Comparison of ENCODE assay signal across 24 cellular contexts in genomic region chr6:151870375-151870774, GRCh38.
"Had no signal": no experiment of that assay in that cellular context is flagged by ENCODE, and none has a peak within 500 bp of the region (broad histone marks: within the 10 kb centered on the region; RNA-seq: fewer than 3 reads in every experiment).

No MANE protein-coding gene starts in this region.

- H3K4me3 Mint-ChIP-seq: activated CD4-positive, alpha-beta T cell treated with anti-CD3 and anti-CD28 coated beads, Interleukin-2, amount 10 ng/mL, durations not matched to agents 24 days and 14 days; activated naive CD4-positive, alpha-beta T cell treated with anti-CD3 and anti-CD28 coated beads, Interleukin-2, amount 10 ng/mL, durations not matched to agents 7 days and 5 days; activated naive CD8-positive, alpha-beta T cell; activated naive CD8-positive, alpha-beta T cell treated with anti-CD3 and anti-CD28 coated beads, Interleukin-2, amount 50 U/mL, for 24 hours; activated T-cell treated with anti-CD3 and anti-CD28 coated beads, Interleukin-2, amount 50 U/mL, for 4 hours; activated T-helper 1 cell treated with anti-CD3 and anti-CD28 coated beads, Interleukin-12 subunit alpha, Interleukin-12 subunit beta, Interleukin-2, Interleukin-4 antibody, amounts not matched to agents 30 ng/mL and 10 ng/mL and 1 ng/mL, durations not matched to agents 14 hours and 24 hours and 36 hours; central memory CD8-positive, alpha-beta T cell had no signal

- H3K9me3 ChIP-seq: SJCRH30 had no signal

- H3K27me3 ChIP-seq: cardiac muscle cell, SJCRH30 had no signal

- ATAC-seq: activated naive CD8-positive, alpha-beta T cell treated with anti-CD3 and anti-CD28 coated beads, Interleukin-2, amount 50 U/mL, for 24 hours; activated T-cell treated with anti-CD3 and anti-CD28 coated beads, Interleukin-2, amount 50 U/mL, for 4 hours; Panc1 had no signal

- H3K4me3 ChIP-seq: cardiac muscle cell, SJCRH30, SK-N-MC had no signal

- H3K36me3 ChIP-seq: cardiac muscle cell, SJCRH30 had no signal

- H3K36me3 Mint-ChIP-seq: activated naive CD4-positive, alpha-beta T cell treated with anti-CD3 and anti-CD28 coated beads, Interleukin-2, amount 10 ng/mL, durations not matched to agents 7 days and 5 days; activated naive CD8-positive, alpha-beta T cell had no signal

- H3K27ac Mint-ChIP-seq: activated CD4-positive, alpha-beta T cell treated with anti-CD3 and anti-CD28 coated beads, Interleukin-2, amount 10 ng/mL, durations not matched to agents 24 days and 14 days; activated naive CD4-positive, alpha-beta T cell treated with anti-CD3 and anti-CD28 coated beads, Interleukin-2, amount 10 ng/mL, durations not matched to agents 7 days and 5 days; activated naive CD8-positive, alpha-beta T cell; activated naive CD8-positive, alpha-beta T cell treated with anti-CD3 and anti-CD28 coated beads, Interleukin-2, amount 50 U/mL, for 24 hours; activated T-helper 1 cell treated with anti-CD3 and anti-CD28 coated beads, Interleukin-12 subunit alpha, Interleukin-12 subunit beta, Interleukin-2, Interleukin-4 antibody, amounts not matched to agents 30 ng/mL and 10 ng/mL and 1 ng/mL, durations not matched to agents 14 hours and 24 hours and 36 hours had no signal

- H3K27me3 Mint-ChIP-seq: activated CD4-positive, alpha-beta T cell treated with anti-CD3 and anti-CD28 coated beads, Interleukin-2, amount 10 ng/mL, durations not matched to agents 24 days and 14 days; activated naive CD4-positive, alpha-beta T cell treated with anti-CD3 and anti-CD28 coated beads, Interleukin-2, amount 10 ng/mL, durations not matched to agents 7 days and 5 days; activated naive CD8-positive, alpha-beta T cell; activated naive CD8-positive, alpha-beta T cell treated with anti-CD3 and anti-CD28 coated beads, Interleukin-2, amount 50 U/mL, for 24 hours had no signal

- H3K4me1 Mint-ChIP-seq: activated CD4-positive, alpha-beta T cell treated with anti-CD3 and anti-CD28 coated beads, Interleukin-2, amount 10 ng/mL, durations not matched to agents 24 days and 14 days; activated naive CD4-positive, alpha-beta T cell treated with anti-CD3 and anti-CD28 coated beads, Interleukin-2, amount 10 ng/mL, durations not matched to agents 7 days and 5 days; activated naive CD8-positive, alpha-beta T cell treated with anti-CD3 and anti-CD28 coated beads, Interleukin-2, amount 50 U/mL, for 24 hours; central memory CD8-positive, alpha-beta T cell had no signal

- H3K27ac ChIP-seq: cardiac muscle cell, SJCRH30, SK-N-MC had no signal

- DNase-seq: activated CD4-positive, alpha-beta T cell treated with anti-CD3 and anti-CD28 coated beads, Interleukin-2, amount 10 ng/mL, durations not matched to agents 24 days and 14 days; activated CD4-positive, alpha-beta T cell treated with anti-CD3 and anti-CD28 coated beads, Interleukin-2, amount 50 U/mL, for 48 hours; activated CD8-positive, alpha-beta memory T cell treated with anti-CD3 and anti-CD28 coated beads, Interleukin-2, amount 50 U/mL, for 4 hours; activated naive CD4-positive, alpha-beta T cell treated with anti-CD3 and anti-CD28 coated beads, Interleukin-2, amount 10 ng/mL, durations not matched to agents 7 days and 5 days; activated naive CD8-positive, alpha-beta T cell treated with anti-CD3 and anti-CD28 coated beads, Interleukin-2, amount 50 U/mL, for 24 hours; activated T-cell treated with anti-CD3 and anti-CD28 coated beads for 4 hours; activated T-cell treated with anti-CD3 and anti-CD28 coated beads, Interleukin-2, amount 50 U/mL, for 4 hours; anterior cingulate cortex; NCI-H1105 treated with DMSO at 0.1 percent for 48 hours; NCI-H1436; NCI-H1694; NCI-H1930; NCI-H2081 treated with DMSO at 0.1 percent for 48 hours; NCI-H345; NCI-H524 treated with DMSO at 0.1 percent for 48 hours; SHP77; SJCRH30; T1000 had no signal

- H3K9me3 Mint-ChIP-seq: activated naive CD4-positive, alpha-beta T cell treated with anti-CD3 and anti-CD28 coated beads, Interleukin-2, amount 10 ng/mL, durations not matched to agents 7 days and 5 days; activated T-cell treated with anti-CD3 and anti-CD28 coated beads, Interleukin-2, amount 50 U/mL, for 4 hours; central memory CD8-positive, alpha-beta T cell had no signal
